Comparison of ENCODE assay signal across 1 cellular context in genomic region chr2:172578054-172578453, GRCh38.
TF ChIP-seq lines count a peak whose summit lies in the region.

No MANE protein-coding gene starts in this region.

TF ChIP-seq in K562, 482 proteins besides CTCF, POLR2A, EP300 and RAD21 (continued from another document):
- TF ChIP-seq TSHZ1 (CRISPR knock-in tag; IDR thresholded peaks at IDR 0.05), result no peak
- 0 out of 2 replicates have a peak, but pooled peaks have one; percentile 10 for TF ChIP-seq NFE2 (IDR thresholded peaks at IDR 0.05; ENCODE audit: low read depth)
- TF ChIP-seq CBX5 (IDR thresholded peaks at IDR 0.05; ENCODE audit: borderline replicate concordance, low read depth), result peak; percentile 62; the same call in 1 of the 2 replicates
- TF ChIP-seq FOXO4 (CRISPR knock-in tag; IDR thresholded peaks at IDR 0.05), result no peak
- peak; percentile 97 for TF ChIP-seq ZNF280A (IDR thresholded peaks at IDR 0.05; ENCODE audit: low read depth, partially characterized antibody)
- 0 out of 2 replicates have a peak, but pooled peaks have one; percentile 15 for TF ChIP-seq FOSL1 (tag; conservative IDR thresholded peaks at IDR 0.05)
- 0 out of 2 replicates have a peak, but pooled peaks have one; percentile 20 for TF ChIP-seq DPF2 (IDR thresholded peaks at IDR 0.05)
- no peak for TF ChIP-seq GABPB2 (CRISPR knock-in tag; conservative IDR thresholded peaks at IDR 0.05)
- TF ChIP-seq TEAD4 (IDR thresholded peaks at IDR 0.05; ENCODE audit: low read length), result 0 out of 2 replicates have a peak, but pooled peaks have one; percentile 13
- no peak for TF ChIP-seq TEAD4 (CRISPR knock-in tag; IDR thresholded peaks at IDR 0.05; ENCODE audit: borderline replicate concordance)
- TF ChIP-seq ARNT (IDR thresholded peaks at IDR 0.05), result 0 out of 4 replicates have a peak, but pooled peaks of 1 of the 2 experiments have one; percentile 55
- peak; percentile 56; the same call in 1 of the 2 replicates for TF ChIP-seq XRCC3 (IDR thresholded peaks at IDR 0.05)
- TF ChIP-seq ZNF507 (tag; conservative IDR thresholded peaks at IDR 0.05), result 0 out of 2 replicates have a peak, but pooled peaks have one; percentile 33
- peak; percentile 71 for TF ChIP-seq ATF3 (IDR thresholded peaks at IDR 0.05)
- TF ChIP-seq ATF3 (CRISPR knock-in tag; conservative IDR thresholded peaks at IDR 0.05), result no peak
- no peak for TF ChIP-seq ZBTB11 (CRISPR knock-in tag; IDR thresholded peaks at IDR 0.05)
- 0 out of 2 replicates have a peak, but pooled peaks have one; percentile 57 for TF ChIP-seq ZEB2 (IDR thresholded peaks at IDR 0.05)
- TF ChIP-seq DACH1 (IDR thresholded peaks at IDR 0.05; ENCODE audit: partially characterized antibody), result peak; percentile 20
- TF ChIP-seq CEBPB (tag; IDR thresholded peaks at IDR 0.05), result 0 out of 2 replicates have a peak, but pooled peaks have one; percentile 7
- TF ChIP-seq TRIM24 (IDR thresholded peaks at IDR 0.05), result peak in 1 of 2 experiments; percentile 87
- TF ChIP-seq RBM22 (IDR thresholded peaks at IDR 0.05; ENCODE audit: low read depth, low read length, poor library complexity, severe bottlenecking), result no peak
TF ChIP-seq in K562: peak in this region for 18.
